ENCODE assay signal across 8 cellular contexts in the genomic region with DNA sequence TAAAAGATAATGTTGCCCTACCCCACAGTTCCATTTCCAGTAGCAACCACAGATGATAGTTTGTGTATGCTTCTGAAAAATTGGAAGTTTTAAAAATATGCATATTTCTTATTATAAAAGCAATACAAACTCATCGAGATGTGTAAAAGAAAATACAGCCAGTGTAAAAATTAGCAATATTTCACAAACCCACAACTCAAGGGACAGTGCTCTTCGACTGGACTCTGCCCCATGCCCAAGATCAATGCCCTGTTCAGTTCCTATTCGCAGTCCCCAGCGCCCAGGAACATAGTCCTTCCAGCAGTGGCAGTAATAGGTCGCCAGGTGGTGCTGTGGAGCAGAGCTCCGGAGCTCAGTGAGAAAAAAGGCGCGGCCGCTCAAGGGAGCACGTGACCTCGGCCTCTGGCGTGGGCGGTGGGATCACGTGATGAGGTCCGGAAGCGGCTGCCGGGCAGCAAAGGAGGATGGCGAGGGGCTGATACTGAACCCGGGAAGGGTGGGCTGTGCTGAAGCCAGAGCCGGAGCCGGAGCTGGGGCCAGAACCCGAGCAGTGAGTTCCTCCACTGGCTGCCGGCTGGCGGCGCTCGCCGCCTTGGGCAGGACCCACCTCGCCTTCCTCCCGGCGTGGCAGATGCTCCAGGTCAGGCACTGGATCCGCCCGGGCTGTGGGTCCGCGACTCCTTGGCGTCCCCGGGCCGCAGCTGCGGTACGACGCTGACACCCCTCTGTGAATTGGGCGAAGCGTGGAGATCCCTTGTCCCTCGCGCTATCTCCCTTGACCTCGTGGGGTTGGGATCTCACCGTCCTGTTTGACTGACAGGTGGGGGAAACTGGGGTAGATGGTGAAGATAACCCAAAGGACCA. TPM values are rescaled to one million over a fixed set of nuclear protein-coding genes. Genes with fewer than 3 reads are reported as not detected.
A peak's percentile ranks its signal among the peaks of the same experiment; 100 is the strongest.
DNase-seq lines count a peak whose midpoint lies in the region; ATAC-seq and TF ChIP-seq lines count a peak whose summit lies in the region.

SLC36A1 (plus strand) TSS at position 430 of the 864 bp plus-strand sequence. CDS start 11,190 bp downstream, outside the sequence.

- intact Hi-C loops in activated B cell treated with CpG ODN at 0.5 μM for 24 hours (cut with micrococcal nuclease), result loop anchor here (1.0 kb wide), 7 partner anchors 20 to 696 kb away; partner anchors contain the start of gene G3BP1

- peak within 1 kb of the TSS; percentile 87 for H3K4me3 Mint-ChIP-seq in activated B cell treated with CpG ODN at 0.5 μM for 24 hours

- H3K9me3 Mint-ChIP-seq in activated B cell treated with CpG ODN at 0.5 μM for 24 hours, result no peaks in the 10 kb centered on the region

- ATAC-seq in GM18909 (IDR thresholded peaks at IDR 0.05; ENCODE audit: poor library complexity, unreplicated experiment), result peak; percentile 87
- peak; percentile 77 for ATAC-seq in HG03159 (IDR thresholded peaks at IDR 0.05; ENCODE audit: unreplicated experiment)
- ATAC-seq in activated B cell treated with CpG ODN at 0.5 μM for 24 hours (ENCODE audit: low read depth), result peak; percentile 95

- peak within 1 kb of the TSS; percentile 89 for H3K27ac Mint-ChIP-seq in activated B cell treated with CpG ODN at 0.5 μM for 24 hours

- peaks cover 19% of the 10 kb centered on the region for H3K27me3 Mint-ChIP-seq in activated B cell treated with CpG ODN at 0.5 μM for 24 hours

- peaks cover 11% of the 10 kb centered on the region for H3K36me3 Mint-ChIP-seq in activated B cell treated with CpG ODN at 0.5 μM for 24 hours (ENCODE audit: low read depth)

- H3K4me1 Mint-ChIP-seq in activated B cell treated with CpG ODN at 0.5 μM for 24 hours, result peaks cover 24% of the 10 kb centered on the region

- TF ChIP-seq CTCF in AG10803 (conservative IDR thresholded peaks at IDR 0.05; ENCODE audit: low read length) (peak; percentile 93), activated B cell treated with CpG ODN at 0.5 μM for 24 hours (IDR thresholded peaks at IDR 0.05) (peak; percentile 88)

- peak; percentile 83 for DNase-seq in AG10803 (ENCODE audit: low read depth)
- DNase-seq in NCI-H2227 (lab: John Stamatoyannopoulos, UW; ENCODE audit: unreplicated experiment), result peak; percentile 95
- DNase-seq in activated B cell treated with CpG ODN at 0.5 μM for 24 hours, result peak; percentile 94
- DNase-seq in central memory CD4-positive, alpha-beta T cell, result peak; percentile 83
- peak; percentile 79 for DNase-seq in iris pigment epithelial cell (ENCODE audit: low read depth)
- DNase-seq in stimulated activated CD4-positive, alpha-beta T cell treated with anti-CD3 and anti-CD28 coated beads, Interleukin-12 subunit alpha, Interleukin-12 subunit beta, amount 100 ng/mL, for 4 hours, result peak; percentile 98

- CTCF ChIA-PET in activated B cell treated with CpG ODN at 0.5 μM for 24 hours (lab: Charles Lee), result interaction anchor here (1.0 to 5.8 kb wide), 12 partner anchors 9 to 396 kb away, joined by 3 to 71 read pairs (median 4); no protein-coding TSS in a partner anchor

- H3K4me3 ChIP-seq in AG10803 (ENCODE audit: low read length), result peak within 1 kb of the TSS; percentile 97

- POLR2A ChIA-PET in activated B cell treated with CpG ODN at 0.5 μM for 24 hours (lab: Charles Lee), result interaction anchor here (0.6 to 1.9 kb wide), 9 partner anchors 13 to 326 kb away, joined by 3 to 22 read pairs (median 5); partner anchors contain the start of genes G3BP1 and GM2A

RNA-seq across cellular contexts. Expression of gene SLC36A1, which starts in this region (rescaled TPM):
- 9.9 and 14.1 TPM in 2 replicates for total RNA-seq in activated B cell treated with CpG ODN at 0.5 μM for 24 hours

Comparison
In these comparisons a context has a peak if more than half of its experiments do, and no peak if none do; other contexts are left out.
1. Peak in every context shown above with its lines: DNase-seq, ATAC-seq and H3K4me3 ChIP-seq.